In the genomic region with DNA sequence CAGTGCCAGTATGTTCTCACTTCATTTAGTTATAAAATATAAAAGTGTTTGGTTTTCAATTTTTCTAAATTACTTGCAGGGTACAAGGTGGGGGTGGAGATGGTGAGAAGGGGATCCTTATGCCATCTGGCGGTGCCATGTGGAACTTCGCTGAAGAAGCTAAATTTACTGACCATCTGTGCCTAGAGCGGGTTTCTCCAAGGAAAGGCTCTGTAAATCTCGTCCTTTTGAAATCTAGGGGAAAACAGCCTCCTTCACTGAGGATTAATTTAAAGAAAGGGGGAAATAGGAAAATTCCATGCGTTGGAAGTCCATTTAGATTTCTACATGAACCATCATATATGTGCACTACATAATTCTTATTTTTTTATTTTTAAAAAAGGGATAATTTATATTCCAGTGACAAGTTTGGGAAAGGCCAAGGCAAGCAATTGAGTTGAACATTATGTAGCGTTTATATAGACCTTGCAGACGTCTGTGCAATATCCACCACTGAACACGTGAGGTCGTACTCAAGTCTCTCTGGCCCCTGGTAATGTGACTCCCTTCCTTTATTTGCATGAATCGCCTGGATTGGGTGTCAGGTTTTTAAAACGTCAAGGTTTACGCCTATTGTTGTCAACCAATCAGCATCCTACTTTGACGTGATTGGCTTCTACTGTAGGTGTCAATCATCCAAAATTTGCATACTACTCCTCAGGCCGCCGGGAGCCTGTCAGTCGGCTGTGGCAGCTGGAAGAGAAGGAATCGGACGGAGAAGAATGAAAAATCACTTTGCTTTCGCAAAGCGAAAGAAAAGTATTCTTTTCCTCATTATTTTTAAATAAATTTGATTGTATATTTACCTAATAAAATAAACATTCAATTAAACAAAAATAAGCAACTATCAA, we compare ENCODE assay signal across 1 cellular context.
A peak's percentile ranks its signal among the peaks of the same experiment; 100 is the strongest.
TF ChIP-seq lines count a peak whose summit lies in the region.

No MANE protein-coding gene starts in this region.

TF ChIP-seq in A549, 52 proteins besides CTCF, POLR2A, EP300 and RAD21 (continued from another document):
- TF ChIP-seq, protein P1, sequence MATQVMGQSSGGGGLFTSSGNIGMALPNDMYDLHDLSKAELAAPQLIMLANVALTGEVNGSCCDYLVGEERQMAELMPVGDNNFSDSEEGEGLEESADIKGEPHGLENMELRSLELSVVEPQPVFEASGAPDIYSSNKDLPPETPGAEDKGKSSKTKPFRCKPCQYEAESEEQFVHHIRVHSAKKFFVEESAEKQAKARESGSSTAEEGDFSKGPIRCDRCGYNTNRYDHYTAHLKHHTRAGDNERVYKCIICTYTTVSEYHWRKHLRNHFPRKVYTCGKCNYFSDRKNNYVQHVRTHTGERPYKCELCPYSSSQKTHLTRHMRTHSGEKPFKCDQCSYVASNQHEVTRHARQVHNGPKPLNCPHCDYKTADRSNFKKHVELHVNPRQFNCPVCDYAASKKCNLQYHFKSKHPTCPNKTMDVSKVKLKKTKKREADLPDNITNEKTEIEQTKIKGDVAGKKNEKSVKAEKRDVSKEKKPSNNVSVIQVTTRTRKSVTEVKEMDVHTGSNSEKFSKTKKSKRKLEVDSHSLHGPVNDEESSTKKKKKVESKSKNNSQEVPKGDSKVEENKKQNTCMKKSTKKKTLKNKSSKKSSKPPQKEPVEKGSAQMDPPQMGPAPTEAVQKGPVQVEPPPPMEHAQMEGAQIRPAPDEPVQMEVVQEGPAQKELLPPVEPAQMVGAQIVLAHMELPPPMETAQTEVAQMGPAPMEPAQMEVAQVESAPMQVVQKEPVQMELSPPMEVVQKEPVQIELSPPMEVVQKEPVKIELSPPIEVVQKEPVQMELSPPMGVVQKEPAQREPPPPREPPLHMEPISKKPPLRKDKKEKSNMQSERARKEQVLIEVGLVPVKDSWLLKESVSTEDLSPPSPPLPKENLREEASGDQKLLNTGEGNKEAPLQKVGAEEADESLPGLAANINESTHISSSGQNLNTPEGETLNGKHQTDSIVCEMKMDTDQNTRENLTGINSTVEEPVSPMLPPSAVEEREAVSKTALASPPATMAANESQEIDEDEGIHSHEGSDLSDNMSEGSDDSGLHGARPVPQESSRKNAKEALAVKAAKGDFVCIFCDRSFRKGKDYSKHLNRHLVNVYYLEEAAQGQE (IDR thresholded peaks at IDR 0.05) = no peak
- TF ChIP-seq SMC3 (IDR thresholded peaks at IDR 0.05) (peak; percentile 67), ZFP36 (IDR thresholded peaks at IDR 0.05; ENCODE audit: borderline replicate concordance, partially characterized antibody) (no peak), FOSB (CRISPR knock-in tag; IDR thresholded peaks at IDR 0.05) (no peak), TFCP2L1 (CRISPR knock-in tag; IDR thresholded peaks at IDR 0.05) (no peak), KDM5A (IDR thresholded peaks at IDR 0.05) (no peak), TP53 (CRISPR knock-in tag; IDR thresholded peaks at IDR 0.05) (no peak), GATA3 (IDR thresholded peaks at IDR 0.05; ENCODE audit: borderline replicate concordance) (no peak), POLR2AphosphoS2 (conservative IDR thresholded peaks at IDR 0.05; ENCODE audit: low read length) (no peak), PHF8 (IDR thresholded peaks at IDR 0.05; ENCODE audit: borderline replicate concordance, low read depth) (no peak), MAFK (IDR thresholded peaks at IDR 0.05; ENCODE audit: partially characterized antibody) (no peak), CBX2 (IDR thresholded peaks at IDR 0.05; ENCODE audit: borderline replicate concordance, low read depth) (no peak), RNF2 (IDR thresholded peaks at IDR 0.05; ENCODE audit: borderline replicate concordance, low read depth) (no peak), RFX5 (IDR thresholded peaks at IDR 0.05) (peak; percentile 40; the same call in 1 of the 2 replicates), HOXB5 (CRISPR knock-in tag; IDR thresholded peaks at IDR 0.05) (no peak), MYC (IDR thresholded peaks at IDR 0.05; ENCODE audit: borderline replicate concordance, low read length) (no peak), ESRRA (IDR thresholded peaks at IDR 0.05; ENCODE audit: borderline replicate concordance, low read length) (no peak), SREBF2 (IDR thresholded peaks at IDR 0.05) (no peak), RARB (CRISPR knock-in tag; IDR thresholded peaks at IDR 0.05) (no peak)
- TF ChIP-seq, protein P2, sequence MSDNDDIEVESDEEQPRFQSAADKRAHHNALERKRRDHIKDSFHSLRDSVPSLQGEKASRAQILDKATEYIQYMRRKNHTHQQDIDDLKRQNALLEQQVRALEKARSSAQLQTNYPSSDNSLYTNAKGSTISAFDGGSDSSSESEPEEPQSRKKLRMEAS (IDR thresholded peaks at IDR 0.05) = 0 out of 2 replicates have a peak, but pooled peaks have one; percentile 29
- TF ChIP-seq, protein P3, sequence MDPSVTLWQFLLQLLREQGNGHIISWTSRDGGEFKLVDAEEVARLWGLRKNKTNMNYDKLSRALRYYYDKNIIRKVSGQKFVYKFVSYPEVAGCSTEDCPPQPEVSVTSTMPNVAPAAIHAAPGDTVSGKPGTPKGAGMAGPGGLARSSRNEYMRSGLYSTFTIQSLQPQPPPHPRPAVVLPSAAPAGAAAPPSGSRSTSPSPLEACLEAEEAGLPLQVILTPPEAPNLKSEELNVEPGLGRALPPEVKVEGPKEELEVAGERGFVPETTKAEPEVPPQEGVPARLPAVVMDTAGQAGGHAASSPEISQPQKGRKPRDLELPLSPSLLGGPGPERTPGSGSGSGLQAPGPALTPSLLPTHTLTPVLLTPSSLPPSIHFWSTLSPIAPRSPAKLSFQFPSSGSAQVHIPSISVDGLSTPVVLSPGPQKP (IDR thresholded peaks at IDR 0.05; ENCODE audit: low read depth, low read length) = no peak
- TF ChIP-seq, protein P4, sequence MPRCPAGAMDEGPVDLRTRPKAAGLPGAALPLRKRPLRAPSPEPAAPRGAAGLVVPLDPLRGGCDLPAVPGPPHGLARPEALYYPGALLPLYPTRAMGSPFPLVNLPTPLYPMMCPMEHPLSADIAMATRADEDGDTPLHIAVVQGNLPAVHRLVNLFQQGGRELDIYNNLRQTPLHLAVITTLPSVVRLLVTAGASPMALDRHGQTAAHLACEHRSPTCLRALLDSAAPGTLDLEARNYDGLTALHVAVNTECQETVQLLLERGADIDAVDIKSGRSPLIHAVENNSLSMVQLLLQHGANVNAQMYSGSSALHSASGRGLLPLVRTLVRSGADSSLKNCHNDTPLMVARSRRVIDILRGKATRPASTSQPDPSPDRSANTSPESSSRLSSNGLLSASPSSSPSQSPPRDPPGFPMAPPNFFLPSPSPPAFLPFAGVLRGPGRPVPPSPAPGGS (IDR thresholded peaks at IDR 0.05) = no peak
- TF ChIP-seq, protein P5, sequence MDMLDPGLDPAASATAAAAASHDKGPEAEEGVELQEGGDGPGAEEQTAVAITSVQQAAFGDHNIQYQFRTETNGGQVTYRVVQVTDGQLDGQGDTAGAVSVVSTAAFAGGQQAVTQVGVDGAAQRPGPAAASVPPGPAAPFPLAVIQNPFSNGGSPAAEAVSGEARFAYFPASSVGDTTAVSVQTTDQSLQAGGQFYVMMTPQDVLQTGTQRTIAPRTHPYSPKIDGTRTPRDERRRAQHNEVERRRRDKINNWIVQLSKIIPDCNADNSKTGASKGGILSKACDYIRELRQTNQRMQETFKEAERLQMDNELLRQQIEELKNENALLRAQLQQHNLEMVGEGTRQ (IDR thresholded peaks at IDR 0.05) = peak; percentile 80
- TF ChIP-seq, protein P6, sequence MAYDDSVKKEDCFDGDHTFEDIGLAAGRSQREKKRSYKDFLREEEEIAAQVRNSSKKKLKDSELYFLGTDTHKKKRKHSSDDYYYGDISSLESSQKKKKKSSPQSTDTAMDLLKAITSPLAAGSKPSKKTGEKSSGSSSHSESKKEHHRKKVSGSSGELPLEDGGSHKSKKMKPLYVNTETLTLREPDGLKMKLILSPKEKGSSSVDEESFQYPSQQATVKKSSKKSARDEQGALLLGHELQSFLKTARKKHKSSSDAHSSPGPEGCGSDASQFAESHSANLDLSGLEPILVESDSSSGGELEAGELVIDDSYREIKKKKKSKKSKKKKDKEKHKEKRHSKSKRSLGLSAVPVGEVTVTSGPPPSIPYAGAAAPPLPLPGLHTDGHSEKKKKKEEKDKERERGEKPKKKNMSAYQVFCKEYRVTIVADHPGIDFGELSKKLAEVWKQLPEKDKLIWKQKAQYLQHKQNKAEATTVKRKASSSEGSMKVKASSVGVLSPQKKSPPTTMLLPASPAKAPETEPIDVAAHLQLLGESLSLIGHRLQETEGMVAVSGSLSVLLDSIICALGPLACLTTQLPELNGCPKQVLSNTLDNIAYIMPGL (CRISPR knock-in tag; IDR thresholded peaks at IDR 0.05; ENCODE audit: borderline replicate concordance) = no peak
